ENCODE assay signal across 8 cellular contexts in the genomic region with DNA sequence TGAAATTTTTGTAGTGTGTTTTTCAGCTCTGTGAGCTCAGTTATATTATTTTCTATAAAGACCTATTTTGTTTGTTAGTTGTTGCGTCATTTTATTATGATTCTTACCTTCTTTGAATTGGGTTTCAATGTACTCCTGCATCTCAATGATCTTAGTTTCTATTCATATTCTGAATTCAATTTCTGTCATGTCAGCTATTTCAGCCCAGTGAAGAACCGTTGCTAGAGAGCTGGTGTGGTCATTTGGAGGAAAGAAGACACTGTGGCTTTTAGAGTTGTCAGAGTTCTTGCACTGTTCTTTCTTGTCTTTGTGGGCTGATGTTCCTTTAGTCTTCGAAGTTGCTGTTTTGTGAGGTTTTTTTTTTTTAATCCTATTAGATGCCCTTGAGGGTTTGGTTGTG.
DNase-seq lines count a peak whose midpoint lies in the region; ATAC-seq, FAIRE-seq and TF ChIP-seq lines count a peak whose summit lies in the region.
"Not testable (repeated sequence)": the region's sequence is repeated elsewhere in the genome, so short reads cannot be mapped to it uniquely, and the experiment has no call there.

No MANE protein-coding gene starts in this region.

- TF ChIP-seq POLR2A in A549 (IDR thresholded peaks at IDR 0.05; ENCODE audit: low read length); IMR-90 (IDR thresholded peaks at IDR 0.05; ENCODE audit: low read depth, low read length); K562 (conservative IDR thresholded peaks at IDR 0.05); H1 (IDR thresholded peaks at IDR 0.05; ENCODE audit: control extremely low read depth in 1 of 2, low read depth in 2 of 2, low read length in 2 of 2); HepG2 (IDR thresholded peaks at IDR 0.05; ENCODE audit: insufficient read depth in 1 of 2, low read depth in 2 of 2, low read length in 2 of 2): not testable (repeated sequence)

- not testable (repeated sequence) for H2AK5ac ChIP-seq in IMR-90 (ENCODE audit: low read depth, low read length); H1 (ENCODE audit: low read depth, low read length)

- not testable (repeated sequence) for ATAC-seq in A549; IMR-90 (ENCODE audit: low read depth); K562; HepG2

- H2BK20ac ChIP-seq in IMR-90 (ENCODE audit: low read depth, low read length); H1 (ENCODE audit: low read length): not testable (repeated sequence)

- H4K8ac ChIP-seq in IMR-90 (ENCODE audit: low read depth in 2 of 2, low read length in 2 of 2); H1 (ENCODE audit: extremely low read depth, insufficient read depth, low read length): not testable (repeated sequence)

- H3K27me3 ChIP-seq in IMR-90 (ENCODE audit: control insufficient read depth, insufficient read depth, low read length); K562 (ENCODE audit: control insufficient read depth in 2 of 2, insufficient read depth in 2 of 2, low read length in 2 of 2); H1 (replicated peaks in 1 of 4; ENCODE audit: control insufficient read depth in 3 of 4, extremely low read depth in 1 of 4, insufficient read depth in 3 of 4, low read length in 3 of 4); HepG2 (ENCODE audit: control insufficient read depth in 1 of 2, insufficient read depth in 2 of 2, low read length in 2 of 2): not testable (repeated sequence)

- H3K23ac ChIP-seq in IMR-90 (ENCODE audit: low read depth, low read length); H1 (ENCODE audit: insufficient read length): not testable (repeated sequence)

- not testable (repeated sequence) for H2AFZ ChIP-seq in IMR-90 (replicated peaks; ENCODE audit: low read length, poor library complexity); K562 (ENCODE audit: low read depth, low read length); H1 (ENCODE audit: low read length); HepG2 (ENCODE audit: low read length)

- H3K79me2 ChIP-seq in K562 (ENCODE audit: control insufficient read depth, insufficient read depth, low read length); H1 (ENCODE audit: control insufficient read depth in 1 of 2, insufficient read depth in 2 of 2, low read length in 2 of 2); HepG2 (ENCODE audit: insufficient read depth, low read length): not testable (repeated sequence)

- CTCF ChIA-PET in A549 (lab: Yijun Ruan, JAX); IMR-90 (lab: Yijun Ruan, JAX); K562 (lab: Yijun Ruan, JAX; ENCODE audit: low intra/inter-chr PET ratio); H1 (lab: Charles Lee; ENCODE audit: partially characterized antibody); HepG2 (lab: Yijun Ruan, JAX; ENCODE audit: low intra/inter-chr PET ratio, low total read pairs): not testable (repeated sequence)

- TF ChIP-seq RAD21 in A549 (conservative IDR thresholded peaks at IDR 0.05 in 1 of 2, IDR thresholded peaks at IDR 0.05 in 1 of 2); IMR-90 (IDR thresholded peaks at IDR 0.05; ENCODE audit: low read length); K562 (CRISPR knock-in tag; conservative IDR thresholded peaks at IDR 0.05 in 1 of 2, IDR thresholded peaks at IDR 0.05 in 1 of 2); H1 (IDR thresholded peaks at IDR 0.05 in 1 of 2, conservative IDR thresholded peaks at IDR 0.05 in 1 of 2; ENCODE audit: low read depth in 2 of 2, low read length in 2 of 2); HepG2 (CRISPR knock-in tag; IDR thresholded peaks at IDR 0.05): not testable (repeated sequence)

- H3K4me2 ChIP-seq in A549; IMR-90 (ENCODE audit: low read depth, low read length); K562 (ENCODE audit: insufficient read depth, low read length); H1 (ENCODE audit: insufficient read depth in 1 of 2, low read depth in 2 of 2, low read length in 2 of 2); HepG2 (ENCODE audit: low read depth, low read length): not testable (repeated sequence)

- not testable (repeated sequence) for H2AK9ac ChIP-seq in IMR-90 (replicated peaks; ENCODE audit: low read depth, low read length, poor library complexity)

- in situ Hi-C loops in IMR-90 (cut with MboI; ENCODE audit: low sequenced_read_pairs); K562 (cut with MboI); HepG2 (cut with HindIII; ENCODE audit: extremely low pct_ligation_motif_present, low pct_unique_long_range_greater_than_20kb): not testable (repeated sequence)

- H4K20me1 ChIP-seq in IMR-90 (ENCODE audit: insufficient read depth, low read length); K562 (replicated peaks; ENCODE audit: control insufficient read depth, insufficient read depth, low read length); H1 (replicated peaks in 1 of 2; ENCODE audit: control insufficient read depth in 1 of 2, insufficient read depth in 2 of 2, low read length in 2 of 2); HepG2 (ENCODE audit: insufficient read depth, low read length): not testable (repeated sequence)

- H3K79me1 ChIP-seq in IMR-90 (ENCODE audit: low read depth in 1 of 2, low read length in 2 of 2); H1 (ENCODE audit: low read depth, low read length): not testable (repeated sequence)

- not testable (repeated sequence) for H3K18ac ChIP-seq in IMR-90 (ENCODE audit: low read depth, low read length); H1 (ENCODE audit: extremely low read depth, low read length)

- H3K56ac ChIP-seq in IMR-90 (ENCODE audit: extremely low read depth, insufficient read depth, low read length); H1 (replicated peaks; ENCODE audit: insufficient read length, low read depth, low read length): not testable (repeated sequence)

- intact Hi-C loops in IMR-90 (cut with micrococcal nuclease); K562 (cut with micrococcal nuclease); kidney (cut with DNase I); HepG2 (cut with micrococcal nuclease; ENCODE audit: unreplicated experiment): not testable (repeated sequence)

- H3K4me3 ChIP-seq in A549; IMR-90 (ENCODE audit: insufficient read depth, low read depth, low read length); K562; H1 (ENCODE audit: extremely low read depth in 1 of 4, insufficient read depth in 2 of 4, low read depth in 3 of 4, low read length in 4 of 4); kidney (ENCODE audit: low read length in 2 of 2); HepG2 (replicated peaks in 1 of 3; ENCODE audit: insufficient read depth in 1 of 3, low read depth in 2 of 3, low read length in 3 of 3): not testable (repeated sequence)

- not testable (repeated sequence) for FAIRE-seq in A549 (lab: Jason Lieb, UNC); K562 (lab: Jason Lieb, UNC); H1 (lab: Jason Lieb, UNC); HepG2 (lab: Jason Lieb, UNC)
- FAIRE-seq in colon (lab: Jason Lieb, UNC): peak; percentile 43
- peak; percentile 59 for FAIRE-seq in endometrium (lab: Jason Lieb, UNC)
- peak; percentile 51 for FAIRE-seq in kidney (lab: Jason Lieb, UNC)

- dilution Hi-C loops in IMR-90 (cut with HindIII; ENCODE audit: low sequenced_read_pairs, unreplicated experiment): not testable (repeated sequence)

- BruUV-seq in IMR-90 (replicated peaks; lab: Mats Ljungman, UMichigan); K562 (replicated peaks; lab: Mats Ljungman, UMichigan); HepG2 (replicated peaks; lab: Mats Ljungman, UMichigan): not testable (repeated sequence)

- not testable (repeated sequence) for H4K5ac ChIP-seq in IMR-90 (ENCODE audit: low read depth, low read length); H1 (ENCODE audit: insufficient read length, low read depth, low read length)

- H2BK15ac ChIP-seq in IMR-90 (ENCODE audit: low read depth, low read length); H1 (ENCODE audit: low read length): not testable (repeated sequence)

- not testable (repeated sequence) for H2BK5ac ChIP-seq in IMR-90 (ENCODE audit: low read depth, low read length, poor library complexity, severe bottlenecking); H1 (ENCODE audit: low read depth, low read length)

- not testable (repeated sequence) for H3K9me3 ChIP-seq in A549; IMR-90 (ENCODE audit: control insufficient read depth, insufficient read depth, low read length); K562 (replicated peaks; ENCODE audit: control insufficient read depth, insufficient read depth, low read depth, low read length); H1 (ENCODE audit: insufficient read depth in 2 of 2, low read depth in 1 of 2, low read length in 1 of 2); kidney (ENCODE audit: control insufficient read depth in 1 of 2, low read length in 2 of 2); HepG2 (ENCODE audit: low read length)

- not testable (repeated sequence) for H3K27ac ChIP-seq in A549; IMR-90 (ENCODE audit: insufficient read depth, low read length); K562 (ENCODE audit: extremely low read depth, low read depth, low read length); H1 (ENCODE audit: low read depth, low read length); kidney (ENCODE audit: low read depth in 2 of 2, low read length in 2 of 2); HepG2 (ENCODE audit: extremely low read length, insufficient read depth, low read length)

- not testable (repeated sequence) for H3K4ac ChIP-seq in IMR-90 (ENCODE audit: low read depth, low read length); H1 (replicated peaks; ENCODE audit: insufficient read length, low read depth, low read length)

- H3K23me2 ChIP-seq in H1 (ENCODE audit: low read depth, low read length): not testable (repeated sequence)

- TF ChIP-seq EP300 in A549 (IDR thresholded peaks at IDR 0.05); K562 (IDR thresholded peaks at IDR 0.05; ENCODE audit: low read length); H1 (IDR thresholded peaks at IDR 0.05; ENCODE audit: borderline replicate concordance in 1 of 2, low read depth in 2 of 2, low read length in 2 of 2); HepG2 (IDR thresholded peaks at IDR 0.05; ENCODE audit: low read depth in 2 of 2, low read length in 2 of 2); HepG2 (CRISPR knock-in tag; IDR thresholded peaks at IDR 0.05; ENCODE audit: borderline replicate concordance): not testable (repeated sequence)

- H3K9me1 ChIP-seq in IMR-90 (ENCODE audit: insufficient read depth, low read length); K562 (ENCODE audit: control insufficient read depth, insufficient read depth, low read length): not testable (repeated sequence)

- H4K91ac ChIP-seq in IMR-90 (ENCODE audit: insufficient read depth, low read depth, low read length); H1 (replicated peaks; ENCODE audit: insufficient read length, low read length): not testable (repeated sequence)

- H3K4me1 ChIP-seq in A549; IMR-90 (ENCODE audit: control insufficient read depth, insufficient read depth, low read length); K562 (replicated peaks in 1 of 2; ENCODE audit: control insufficient read depth in 2 of 2, insufficient read depth in 2 of 2, low read length in 2 of 2); H1 (replicated peaks in 1 of 4; ENCODE audit: control insufficient read depth in 3 of 4, insufficient read depth in 4 of 4, low read length in 3 of 4); kidney (ENCODE audit: control insufficient read depth in 1 of 2, insufficient read depth in 1 of 2, low read depth in 1 of 2, low read length in 2 of 2); HepG2 (ENCODE audit: insufficient read depth, low read length): not testable (repeated sequence)

- not testable (repeated sequence) for H2BK120ac ChIP-seq in IMR-90 (ENCODE audit: low read depth, low read length); H1 (replicated peaks; ENCODE audit: low read depth, low read length)

- 0% methylated on average over 3 of the region's 3 CpGs for WGBS in A549 (ENCODE audit: missing lambda C conversion rate)
- no CpG with 5 or more reads among the region's 3 CpGs for WGBS in IMR-90 (ENCODE audit: extremely low coverage in 2 of 2, insufficient read length in 1 of 2), 2 experiments
- WGBS in K562 (ENCODE audit: insufficient coverage, low coverage, missing lambda C conversion rate): 0% methylated on average over 2 of the region's 3 CpGs
- 86% methylated on average over 3 of the region's 3 CpGs; no CpG with 5 or more reads in 1 of the 2 experiments for WGBS in H1 (ENCODE audit: extremely low coverage in 1 of 2, insufficient coverage in 1 of 2, insufficient read length in 1 of 2, insufficient replicate concordance in 2 of 2, low coverage in 1 of 2, low lambda C conversion rate in 2 of 2, missing lambda C conversion rate in 1 of 2), 2 experiments
- 6% methylated on average over 3 of the region's 3 CpGs for WGBS in HepG2 (ENCODE audit: low lambda C conversion rate)

- not testable (repeated sequence) for H2BK12ac ChIP-seq in H1 (ENCODE audit: low read depth, low read length)

- not testable (repeated sequence) for H3K14ac ChIP-seq in IMR-90 (replicated peaks; ENCODE audit: low read depth, low read length); H1 (ENCODE audit: insufficient read length)

- not testable (repeated sequence) for H3K9ac ChIP-seq in IMR-90 (ENCODE audit: low read depth, low read length); K562 (ENCODE audit: insufficient read depth in 1 of 2, low read depth in 2 of 2, low read length in 2 of 2); H1 (replicated peaks in 1 of 4; ENCODE audit: extremely low read depth in 1 of 4, low read depth in 3 of 4, low read length in 3 of 4); kidney (ENCODE audit: low read length in 2 of 2); HepG2 (ENCODE audit: insufficient read depth, low read depth, low read length)

- POLR2A ChIA-PET in A549 (lab: Yijun Ruan, JAX); IMR-90 (lab: Charles Lee; ENCODE audit: unreplicated experiment); K562 (lab: Yijun Ruan, JAX); H1 (lab: Charles Lee; ENCODE audit: partially characterized antibody); HepG2 (lab: Yijun Ruan, JAX): not testable (repeated sequence)

- not testable (repeated sequence) for TF ChIP-seq CTCF in A549 (IDR thresholded peaks at IDR 0.05); IMR-90 (conservative IDR thresholded peaks at IDR 0.05; ENCODE audit: low read depth, low read length); K562 (IDR thresholded peaks at IDR 0.05 in 2 of 3, conservative IDR thresholded peaks at IDR 0.05 in 1 of 3; ENCODE audit: insufficient read depth in 2 of 3, low read depth in 1 of 3, low read length in 3 of 3); H1 (IDR thresholded peaks at IDR 0.05; ENCODE audit: control extremely low read depth in 1 of 3, insufficient read depth in 1 of 3, low read depth in 1 of 3, low read length in 3 of 3); kidney (IDR thresholded peaks at IDR 0.05; ENCODE audit: borderline replicate concordance, extremely low read depth, insufficient read depth); HepG2 (CRISPR knock-in tag; IDR thresholded peaks at IDR 0.05)

- not testable (repeated sequence) for DNase-seq in A549 (ENCODE audit: low read depth in 1 of 2, low spot score in 1 of 2); IMR-90; K562 (ENCODE audit: extremely low read depth in 1 of 4, low spot score in 3 of 4); H1 (ENCODE audit: low read depth in 1 of 2, low spot score in 2 of 2); kidney; HepG2 (ENCODE audit: low spot score)

- not testable (repeated sequence) for H3K36me3 ChIP-seq in IMR-90 (ENCODE audit: control insufficient read depth, insufficient read depth, low read length); K562 (ENCODE audit: control insufficient read depth, insufficient read depth, low read length); H1 (ENCODE audit: control insufficient read depth in 2 of 4, insufficient read depth in 4 of 4, low read length in 3 of 4); kidney (ENCODE audit: control insufficient read depth in 1 of 2, insufficient read depth in 2 of 2, low read length in 2 of 2); HepG2 (replicated peaks in 1 of 2; ENCODE audit: control insufficient read depth in 1 of 2, insufficient read depth in 2 of 2, low read length in 2 of 2)
